Comparison of ENCODE assay signal across 8 cellular contexts in the genomic region with DNA sequence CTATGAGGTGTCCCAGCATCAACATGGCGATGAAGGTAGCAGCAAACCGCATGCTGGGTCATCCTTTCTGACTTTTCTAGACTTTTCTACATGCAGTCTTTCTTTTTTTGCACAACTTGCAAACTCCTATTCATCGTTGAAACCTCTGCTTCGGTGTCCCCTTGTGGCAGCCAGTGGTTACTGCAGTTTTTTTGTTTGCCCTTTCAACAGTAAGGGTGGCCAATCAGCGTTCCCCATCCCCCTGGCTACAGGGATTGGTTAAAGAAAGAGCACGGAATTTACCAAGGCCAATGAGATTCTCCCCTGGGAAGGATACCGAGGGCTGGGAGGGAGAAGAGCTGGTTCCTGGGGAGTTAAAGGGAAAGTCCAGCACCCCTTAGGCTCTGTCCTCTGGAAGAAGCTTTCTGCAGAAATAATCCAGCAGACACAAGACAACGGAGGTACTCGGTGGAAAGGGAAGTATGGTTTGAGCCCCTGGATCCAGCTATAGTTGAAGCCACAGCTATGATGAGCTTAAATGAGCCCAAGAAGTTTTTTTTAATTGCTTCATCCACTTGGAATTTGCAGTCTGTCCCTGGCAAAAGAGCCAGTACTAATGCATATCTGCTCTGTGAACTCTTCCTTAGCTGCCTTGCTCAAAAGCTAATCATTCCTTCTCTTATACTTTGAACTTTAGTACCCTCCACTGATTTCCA. TPM values are rescaled to one million over a fixed set of nuclear protein-coding genes. Genes with fewer than 3 reads are reported as not detected.
DNase-seq lines count a peak whose midpoint lies in the region; ATAC-seq, FAIRE-seq and TF ChIP-seq lines count a peak whose summit lies in the region.

No MANE protein-coding gene starts in this region.

- ATAC-seq in HG03439 (IDR thresholded peaks at IDR 0.05; ENCODE audit: unreplicated experiment) = peak; percentile 77

- TF ChIP-seq POLR2A in GM18951 (IDR thresholded peaks at IDR 0.05; ENCODE audit: extremely low read depth, insufficient read depth, insufficient read length) = peak; percentile 46

- peak overlapping the region; percentile 53 for H3K4me3 ChIP-seq in AG10803 (ENCODE audit: low read length)

- peak; percentile 97 for DNase-seq in AG10803 (ENCODE audit: low read depth)
- peak; percentile 93 for DNase-seq in NCI-H460 (ENCODE audit: extremely low read depth, low read depth)
- DNase-seq in activated CD4-positive, alpha-beta T cell treated with anti-CD3 and anti-CD28 coated beads for 1 hour = peak; percentile 76
- DNase-seq in kidney tubule cell (ENCODE audit: low spot score) = peak; percentile 97
- DNase-seq in stimulated activated CD4-positive, alpha-beta T cell treated with anti-CD3 and anti-CD28 coated beads, Interleukin-1b, Interleukin-23, amount 100 ng/mL, for 4 hours (ENCODE audit: low read depth in 2 of 2) = peak; percentile 61 to 79

- in situ Hi-C loops in GM18951 (cut with MboI; ENCODE audit: low sequenced_read_pairs, unreplicated experiment) = loop anchor here (5.0 kb wide), 1 partner anchor 51 kb away; no protein-coding TSS in a partner anchor

- peak; percentile 85 for FAIRE-seq in colon (lab: Jason Lieb, UNC)

- TF ChIP-seq CTCF in AG10803 (conservative IDR thresholded peaks at IDR 0.05; ENCODE audit: low read length) = peak; percentile 94

RNA-seq across cellular contexts. Expression of a gene that starts 5.6 kb away (rescaled TPM):
- 207 and 261 TPM in 2 replicates for total RNA-seq in NCI-H460 (2014; rRNA removed; shearing (Covaris generic))
- 332 and 335 TPM in 2 replicates for polyA plus RNA-seq in NCI-H460 (2014; cell fraction: nucleus; rRNA removed)

RNA-seq across cellular contexts. Expression of a gene that starts 11.9 kb away (rescaled TPM):
- total RNA-seq in NCI-H460 (2014; rRNA removed; shearing (Covaris generic)) = 3.5 and 4.0 TPM in 2 replicates
- 1.1 and 1.8 TPM in 2 replicates for polyA plus RNA-seq in NCI-H460 (2014; cell fraction: nucleus; rRNA removed)

RNA-seq across cellular contexts. Expression of a gene that starts 47.1 kb away (rescaled TPM):
- 37.7 and 56.6 TPM in 2 replicates for total RNA-seq in NCI-H460 (2014; rRNA removed; shearing (Covaris generic))
- polyA plus RNA-seq in NCI-H460 (2014; cell fraction: nucleus; rRNA removed) = 36.4 and 65.2 TPM in 2 replicates

RNA-seq across cellular contexts. Expression of a gene that starts 54.2 kb away (rescaled TPM):
- total RNA-seq in NCI-H460 (2014; rRNA removed; shearing (Covaris generic)) = 0.20 and 0.32 TPM in 2 replicates
- 0.16 and 0.32 TPM in 2 replicates for polyA plus RNA-seq in NCI-H460 (2014; cell fraction: nucleus; rRNA removed)

RNA-seq across cellular contexts. Expression of a gene that starts 57.5 kb away (rescaled TPM):
- 281 and 371 TPM in 2 replicates for total RNA-seq in NCI-H460 (2014; rRNA removed; shearing (Covaris generic))
- 116 and 139 TPM in 2 replicates for polyA plus RNA-seq in NCI-H460 (2014; cell fraction: nucleus; rRNA removed)

Comparison
In these comparisons a context has a peak if more than half of its experiments do, and no peak if none do; other contexts are left out.
1. Peak in every context shown above with its lines: DNase-seq, ATAC-seq and H3K4me3 ChIP-seq.